1 cellular context compared by ENCODE assay signal in the genomic region with DNA sequence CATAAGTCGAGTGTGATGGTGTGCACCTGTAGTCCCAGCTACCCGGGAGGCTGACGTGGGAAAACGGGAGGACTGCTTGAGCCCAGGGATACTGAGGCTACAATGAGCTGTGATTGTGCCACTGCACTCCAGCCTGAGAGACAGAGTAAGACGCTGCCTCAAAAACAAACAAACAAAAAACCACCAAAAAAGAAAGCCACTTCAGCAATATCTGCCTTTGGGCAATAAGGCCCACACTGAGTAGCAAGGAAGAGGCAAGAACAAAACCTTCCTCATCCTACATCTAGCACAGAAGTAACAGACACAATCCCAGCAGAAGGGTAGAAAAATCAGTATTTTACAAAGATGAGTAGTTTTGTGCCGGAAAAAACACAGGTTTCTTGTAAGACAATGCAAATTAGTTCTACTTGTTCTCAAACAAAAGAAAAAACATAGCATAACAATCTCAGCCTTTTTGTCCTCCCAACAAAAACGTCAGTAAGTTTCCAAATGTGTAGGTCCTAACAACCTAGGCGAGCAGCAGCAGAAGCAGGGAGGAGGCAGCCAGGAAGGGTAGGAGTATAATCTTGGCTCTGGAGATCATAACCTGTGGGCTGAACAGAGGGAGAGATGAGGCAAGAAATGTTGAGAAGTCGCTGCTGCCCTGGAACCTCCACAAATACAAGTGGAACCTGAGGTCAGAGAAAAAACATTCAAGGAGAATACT.
TF ChIP-seq lines count a peak whose summit lies in the region.

No MANE protein-coding gene starts in this region.

TF ChIP-seq in HepG2, 621 proteins besides CTCF, POLR2A, EP300 and RAD21:
- no peak for TF ChIP-seq ZKSCAN1 (IDR thresholded peaks at IDR 0.05; ENCODE audit: low read length)
- no peak for TF ChIP-seq MTA1 (CRISPR knock-in tag; IDR thresholded peaks at IDR 0.05; ENCODE audit: borderline replicate concordance)
- no peak for TF ChIP-seq ZNF12 (CRISPR knock-in tag; IDR thresholded peaks at IDR 0.05)
- TF ChIP-seq, protein P1, sequence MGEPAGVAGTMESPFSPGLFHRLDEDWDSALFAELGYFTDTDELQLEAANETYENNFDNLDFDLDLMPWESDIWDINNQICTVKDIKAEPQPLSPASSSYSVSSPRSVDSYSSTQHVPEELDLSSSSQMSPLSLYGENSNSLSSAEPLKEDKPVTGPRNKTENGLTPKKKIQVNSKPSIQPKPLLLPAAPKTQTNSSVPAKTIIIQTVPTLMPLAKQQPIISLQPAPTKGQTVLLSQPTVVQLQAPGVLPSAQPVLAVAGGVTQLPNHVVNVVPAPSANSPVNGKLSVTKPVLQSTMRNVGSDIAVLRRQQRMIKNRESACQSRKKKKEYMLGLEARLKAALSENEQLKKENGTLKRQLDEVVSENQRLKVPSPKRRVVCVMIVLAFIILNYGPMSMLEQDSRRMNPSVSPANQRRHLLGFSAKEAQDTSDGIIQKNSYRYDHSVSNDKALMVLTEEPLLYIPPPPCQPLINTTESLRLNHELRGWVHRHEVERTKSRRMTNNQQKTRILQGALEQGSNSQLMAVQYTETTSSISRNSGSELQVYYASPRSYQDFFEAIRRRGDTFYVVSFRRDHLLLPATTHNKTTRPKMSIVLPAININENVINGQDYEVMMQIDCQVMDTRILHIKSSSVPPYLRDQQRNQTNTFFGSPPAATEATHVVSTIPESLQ (CRISPR knock-in tag; conservative IDR thresholded peaks at IDR 0.05), result no peak
- no peak for TF ChIP-seq NR2F1 (CRISPR knock-in tag; IDR thresholded peaks at IDR 0.05)
- TF ChIP-seq, protein P2, sequence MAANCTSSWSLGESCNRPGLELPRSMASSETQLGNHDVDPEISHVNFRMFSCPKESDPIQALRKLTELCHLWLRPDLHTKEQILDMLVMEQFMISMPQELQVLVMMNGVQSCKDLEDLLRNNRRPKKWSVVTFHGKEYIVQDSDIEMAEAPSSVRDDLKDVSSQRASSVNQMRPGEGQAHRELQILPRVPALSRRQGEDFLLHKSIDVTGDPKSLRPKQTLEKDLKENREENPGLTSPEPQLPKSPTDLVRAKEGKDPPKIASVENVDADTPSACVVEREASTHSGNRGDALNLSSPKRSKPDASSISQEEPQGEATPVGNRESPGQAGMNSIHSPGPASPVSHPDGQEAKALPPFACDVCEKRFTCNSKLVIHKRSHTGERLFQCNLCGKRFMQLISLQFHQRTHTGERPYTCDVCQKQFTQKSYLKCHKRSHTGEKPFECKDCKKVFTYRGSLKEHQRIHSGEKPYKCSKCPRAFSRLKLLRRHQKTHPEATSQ (CRISPR knock-in tag; IDR thresholded peaks at IDR 0.05; ENCODE audit: borderline replicate concordance), result no peak
- TF ChIP-seq, protein P3, sequence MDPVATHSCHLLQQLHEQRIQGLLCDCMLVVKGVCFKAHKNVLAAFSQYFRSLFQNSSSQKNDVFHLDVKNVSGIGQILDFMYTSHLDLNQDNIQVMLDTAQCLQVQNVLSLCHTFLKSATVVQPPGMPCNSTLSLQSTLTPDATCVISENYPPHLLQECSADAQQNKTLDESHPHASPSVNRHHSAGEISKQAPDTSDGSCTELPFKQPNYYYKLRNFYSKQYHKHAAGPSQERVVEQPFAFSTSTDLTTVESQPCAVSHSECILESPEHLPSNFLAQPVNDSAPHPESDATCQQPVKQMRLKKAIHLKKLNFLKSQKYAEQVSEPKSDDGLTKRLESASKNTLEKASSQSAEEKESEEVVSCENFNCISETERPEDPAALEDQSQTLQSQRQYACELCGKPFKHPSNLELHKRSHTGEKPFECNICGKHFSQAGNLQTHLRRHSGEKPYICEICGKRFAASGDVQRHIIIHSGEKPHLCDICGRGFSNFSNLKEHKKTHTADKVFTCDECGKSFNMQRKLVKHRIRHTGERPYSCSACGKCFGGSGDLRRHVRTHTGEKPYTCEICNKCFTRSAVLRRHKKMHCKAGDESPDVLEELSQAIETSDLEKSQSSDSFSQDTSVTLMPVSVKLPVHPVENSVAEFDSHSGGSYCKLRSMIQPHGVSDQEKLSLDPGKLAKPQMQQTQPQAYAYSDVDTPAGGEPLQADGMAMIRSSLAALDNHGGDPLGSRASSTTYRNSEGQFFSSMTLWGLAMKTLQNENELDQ (CRISPR knock-in tag; IDR thresholded peaks at IDR 0.05; ENCODE audit: borderline replicate concordance), result no peak
- no peak for TF ChIP-seq TEAD2 (CRISPR knock-in tag; IDR thresholded peaks at IDR 0.05)
- peak; percentile 76; the same call in 1 of the 2 replicates for TF ChIP-seq SSRP1 (CRISPR knock-in tag; IDR thresholded peaks at IDR 0.05)
- TF ChIP-seq U2AF2 (IDR thresholded peaks at IDR 0.05; ENCODE audit: low read depth, low read length), result no peak
- TF ChIP-seq, protein P4, sequence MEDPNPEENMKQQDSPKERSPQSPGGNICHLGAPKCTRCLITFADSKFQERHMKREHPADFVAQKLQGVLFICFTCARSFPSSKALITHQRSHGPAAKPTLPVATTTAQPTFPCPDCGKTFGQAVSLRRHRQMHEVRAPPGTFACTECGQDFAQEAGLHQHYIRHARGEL (CRISPR knock-in tag; IDR thresholded peaks at IDR 0.05), result no peak
- TF ChIP-seq, protein P5, sequence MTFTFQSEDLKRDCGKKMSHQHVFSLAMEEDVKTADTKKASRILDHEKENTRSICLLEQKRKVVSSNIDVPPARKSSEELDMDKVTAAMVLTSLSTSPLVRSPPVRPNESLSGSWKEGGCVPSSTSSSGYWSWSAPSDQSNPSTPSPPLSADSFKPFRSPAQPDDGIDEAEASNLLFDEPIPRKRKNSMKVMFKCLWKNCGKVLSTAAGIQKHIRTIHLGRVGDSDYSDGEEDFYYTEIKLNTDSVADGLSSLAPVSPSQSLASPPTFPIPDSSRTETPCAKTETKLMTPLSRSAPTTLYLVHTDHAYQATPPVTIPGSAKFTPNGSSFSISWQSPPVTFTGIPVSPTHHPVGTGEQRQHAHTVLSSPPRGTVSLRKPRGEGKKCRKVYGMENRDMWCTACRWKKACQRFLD (CRISPR knock-in tag; IDR thresholded peaks at IDR 0.05; ENCODE audit: borderline replicate concordance), result 0 out of 2 replicates have a peak, but pooled peaks have one; percentile 9
- TF ChIP-seq, protein P6, sequence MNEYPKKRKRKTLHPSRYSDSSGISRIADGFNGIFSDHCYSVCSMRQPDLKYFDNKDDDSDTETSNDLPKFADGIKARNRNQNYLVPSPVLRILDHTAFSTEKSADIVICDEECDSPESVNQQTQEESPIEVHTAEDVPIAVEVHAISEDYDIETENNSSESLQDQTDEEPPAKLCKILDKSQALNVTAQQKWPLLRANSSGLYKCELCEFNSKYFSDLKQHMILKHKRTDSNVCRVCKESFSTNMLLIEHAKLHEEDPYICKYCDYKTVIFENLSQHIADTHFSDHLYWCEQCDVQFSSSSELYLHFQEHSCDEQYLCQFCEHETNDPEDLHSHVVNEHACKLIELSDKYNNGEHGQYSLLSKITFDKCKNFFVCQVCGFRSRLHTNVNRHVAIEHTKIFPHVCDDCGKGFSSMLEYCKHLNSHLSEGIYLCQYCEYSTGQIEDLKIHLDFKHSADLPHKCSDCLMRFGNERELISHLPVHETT (CRISPR knock-in tag; conservative IDR thresholded peaks at IDR 0.05), result no peak
- TF ChIP-seq ZNF781 (CRISPR knock-in tag; IDR thresholded peaks at IDR 0.05; ENCODE audit: borderline replicate concordance, not compliant biosample characterization), result peak; percentile 42
- no peak for TF ChIP-seq ZNF644 (CRISPR knock-in tag; IDR thresholded peaks at IDR 0.05; ENCODE audit: low read depth)
- TF ChIP-seq, protein P7, sequence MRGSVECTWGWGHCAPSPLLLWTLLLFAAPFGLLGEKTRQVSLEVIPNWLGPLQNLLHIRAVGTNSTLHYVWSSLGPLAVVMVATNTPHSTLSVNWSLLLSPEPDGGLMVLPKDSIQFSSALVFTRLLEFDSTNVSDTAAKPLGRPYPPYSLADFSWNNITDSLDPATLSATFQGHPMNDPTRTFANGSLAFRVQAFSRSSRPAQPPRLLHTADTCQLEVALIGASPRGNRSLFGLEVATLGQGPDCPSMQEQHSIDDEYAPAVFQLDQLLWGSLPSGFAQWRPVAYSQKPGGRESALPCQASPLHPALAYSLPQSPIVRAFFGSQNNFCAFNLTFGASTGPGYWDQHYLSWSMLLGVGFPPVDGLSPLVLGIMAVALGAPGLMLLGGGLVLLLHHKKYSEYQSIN (CRISPR knock-in tag; IDR thresholded peaks at IDR 0.05; ENCODE audit: borderline replicate concordance), result no peak
